ENCODE assay signal across 1 cellular context in genomic region chr1:37975083-37975482, GRCh38.
A peak's percentile ranks its signal among the peaks of the same experiment; 100 is the strongest.
TF ChIP-seq lines count a peak whose summit lies in the region.

No MANE protein-coding gene starts in this region.

TF ChIP-seq in HepG2, 621 proteins besides CTCF, POLR2A, EP300 and RAD21:
- 0 out of 2 replicates have a peak, but pooled peaks have one; percentile 25 for TF ChIP-seq PPARG (CRISPR knock-in tag; conservative IDR thresholded peaks at IDR 0.05)
- TF ChIP-seq TEAD3 (CRISPR knock-in tag; optimal IDR thresholded peaks at IDR 0.05; ENCODE audit: borderline replicate concordance): peak; percentile 22
- TF ChIP-seq SMC3 (IDR thresholded peaks at IDR 0.05; ENCODE audit: low read length): peak; percentile 60
- 0 out of 2 replicates have a peak, but pooled peaks have one; percentile 33 for TF ChIP-seq ZBTB25 (CRISPR knock-in tag; IDR thresholded peaks at IDR 0.05)
- peak; percentile 83 for TF ChIP-seq STAG1 (CRISPR knock-in tag; IDR thresholded peaks at IDR 0.05)
- peak; percentile 36; the same call in 1 of the 2 replicates for TF ChIP-seq ATF2 (CRISPR knock-in tag; IDR thresholded peaks at IDR 0.05)
- TF ChIP-seq HMGXB4 (CRISPR knock-in tag; IDR thresholded peaks at IDR 0.05; ENCODE audit: borderline replicate concordance in 1 of 2, low read depth in 1 of 2): peak in 1 of 2 experiments; percentile 33; a peak in 1 of 4 replicates
